ENCODE assay signal across 8 cellular contexts in genomic region chr6:2999621-3000455, GRCh38. TPM values are rescaled to one million over a fixed set of nuclear protein-coding genes. Genes with fewer than 3 reads are reported as not detected.
DNase-seq lines count a peak whose midpoint lies in the region; FAIRE-seq lines count a peak whose summit lies in the region.

Gene NQO2 (plus strand): TSS chr6:2999894. CDS start chr6:3006553, 6,659 bp downstream.

- peak within 1 kb of the TSS; percentile 92 for H3K4me2 ChIP-seq in GM23248 (ENCODE audit: unreplicated experiment)
- H3K4me2 ChIP-seq in neuronal stem cell (ENCODE audit: insufficient read depth, low read length, poor library complexity, severe bottlenecking) = peak within 1 kb of the TSS; percentile 95

- H3K4me1 ChIP-seq in GM23248 (ENCODE audit: insufficient read depth) = peaks cover 20% of the 10 kb centered on the region
- H3K4me1 ChIP-seq in neuronal stem cell (ENCODE audit: control insufficient read depth in 2 of 2, insufficient read depth in 1 of 2, low read depth in 1 of 2, low read length in 2 of 2) = peaks cover 5 to 9% of the 10 kb centered on the region in 2 donors
- H3K4me1 ChIP-seq in subcutaneous abdominal adipose tissue (ENCODE audit: control insufficient read depth in 5 of 5, insufficient read depth in 5 of 5, low read length in 5 of 5) = peaks cover 6 to 28% (median 25%) of the 10 kb centered on the region in 5 donors

- 0 out of 2 replicates have a peak, but pooled peaks cover 13% of the 10 kb centered on the region for H3F3A ChIP-seq in GM23248 (ENCODE audit: insufficient read depth)

- 1% methylated on average over 46 to 65 of the region's 86 CpGs for WGBS in GM23248 (ENCODE audit: low coverage in 1 of 2, low lambda C conversion rate in 2 of 2, missing lambda C conversion rate in 2 of 2), 2 experiments
- WGBS in neuronal stem cell (ENCODE audit: extremely low coverage in 2 of 2, insufficient read length in 2 of 2, insufficient replicate concordance in 1 of 2), 2 donors = no CpG with 5 or more reads among the region's 86 CpGs

- H3K36me3 ChIP-seq in GM23248 (ENCODE audit: low read depth) = no peaks in the 10 kb centered on the region
- peaks cover 5 to 7% of the 10 kb centered on the region in 2 donors for H3K36me3 ChIP-seq in neuronal stem cell (replicated peaks in 1 of 2; ENCODE audit: control insufficient read depth in 2 of 2, insufficient read depth in 2 of 2, low read length in 2 of 2)
- H3K36me3 ChIP-seq in subcutaneous abdominal adipose tissue (ENCODE audit: control insufficient read depth in 5 of 5, insufficient read depth in 5 of 5, low read length in 5 of 5) = peaks cover 3 to 10% (median 8%) of the 10 kb centered on the region in 5 donors

- H3K4me3 ChIP-seq in GM23248 (peak within 1 kb of the TSS; percentile 86), neuronal stem cell (ENCODE audit: low read length in 2 of 2) (peak within 1 kb of the TSS; percentile 61 to 93), subcutaneous abdominal adipose tissue (ENCODE audit: low read depth in 1 of 5, low read length in 5 of 5) (peak within 1 kb of the TSS; percentile 69 to 90 (median 85))

- H2BK5ac ChIP-seq in neuronal stem cell (ENCODE audit: low read length) = peak within 1 kb of the TSS; percentile 2

- H3K9ac ChIP-seq in GM23248 (peak within 1 kb of the TSS; percentile 95), neuronal stem cell (ENCODE audit: low read depth, low read length, poor library complexity) (peak within 1 kb of the TSS; percentile 94), subcutaneous abdominal adipose tissue (ENCODE audit: low read length in 5 of 5) (peak within 1 kb of the TSS; percentile 56 to 94 (median 88))

- in situ Hi-C loops in GM23248 (cut with MboI) (no loop called here), SK-MEL-5 (cut with HindIII; ENCODE audit: low pct_unique_long_range_greater_than_20kb, low sequenced_read_pairs) (no loop called here)

- H2AFZ ChIP-seq in GM23248 (peak within 1 kb of the TSS; percentile 88), neuronal stem cell (ENCODE audit: low read length) (peak within 1 kb of the TSS; percentile 97)

- H3K79me1 ChIP-seq in neuronal stem cell (ENCODE audit: low read depth, low read length) = no peaks in the 10 kb centered on the region

- peak within 1 kb of the TSS; percentile 97 for H3K23ac ChIP-seq in neuronal stem cell (ENCODE audit: low read depth, low read length, poor library complexity)

- H3K79me2 ChIP-seq in GM23248 (ENCODE audit: insufficient read depth) = peaks cover 9% of the 10 kb centered on the region

- H3K27ac ChIP-seq in GM23248 (peak within 1 kb of the TSS; percentile 90), neuronal stem cell (replicated peaks; ENCODE audit: low read length) (no peak within 1 kb of the TSS), subcutaneous abdominal adipose tissue (ENCODE audit: low read depth, low read length) (peak within 1 kb of the TSS; percentile 97)

- FAIRE-seq in frontal cortex (lab: Jason Lieb, UNC) = no peak

- H2BK120ac ChIP-seq in neuronal stem cell (ENCODE audit: low read depth, low read length) = no peak within 1 kb of the TSS

- H3K14ac ChIP-seq in neuronal stem cell (ENCODE audit: low read length) = peak within 1 kb of the TSS; percentile 94

- H4K20me1 ChIP-seq in GM23248 (ENCODE audit: insufficient read depth) = no peaks in the 10 kb centered on the region

- no peak within 1 kb of the TSS for H3K4ac ChIP-seq in neuronal stem cell (ENCODE audit: low read length)

- DNase-seq in EL = peak; percentile 87
- DNase-seq in GM23248 = peak; percentile 93
- DNase-seq in LHCN-M2 (ENCODE audit: low read depth) = peak; percentile 74
- DNase-seq in SK-MEL-5 (ENCODE audit: low read depth, low spot score) = peak; percentile 94
- DNase-seq in activated naive CD4-positive, alpha-beta T cell (lab: John Stamatoyannopoulos, UW) = peak; percentile 76 to 91 (median 84)
- peak; percentile 95 to 97 for DNase-seq in frontal cortex (ENCODE audit: low spot score in 2 of 2)
- DNase-seq in neuronal stem cell (ENCODE audit: low spot score) = peak; percentile 91

- no peaks in the 10 kb centered on the region for H3K9me2 ChIP-seq in GM23248 (ENCODE audit: insufficient read depth)

- H3K9me3 ChIP-seq in GM23248 (ENCODE audit: low read depth) (no peaks in the 10 kb centered on the region), neuronal stem cell (replicated peaks in 1 of 2; ENCODE audit: control insufficient read depth in 2 of 2, insufficient read depth in 1 of 2, low read depth in 1 of 2, low read length in 2 of 2) (no peaks in the 10 kb centered on the region), subcutaneous abdominal adipose tissue (ENCODE audit: control insufficient read depth in 5 of 5, low read length in 5 of 5) (no peaks in the 10 kb centered on the region)

- H2AK5ac ChIP-seq in neuronal stem cell (ENCODE audit: low read depth, low read length) = peak within 1 kb of the TSS; percentile 98

- peak within 1 kb of the TSS; percentile 40 for H2BK15ac ChIP-seq in neuronal stem cell (ENCODE audit: low read length)

- no peak within 1 kb of the TSS for H4K91ac ChIP-seq in neuronal stem cell (ENCODE audit: low read depth, low read length, poor library complexity)

- no peaks in the 10 kb centered on the region for H3K27me3 ChIP-seq in GM23248 (replicated peaks; ENCODE audit: insufficient read depth)
- H3K27me3 ChIP-seq in neuronal stem cell (ENCODE audit: control insufficient read depth in 3 of 3, insufficient read depth in 3 of 3, low read depth in 1 of 3, low read length in 3 of 3) = peaks cover 0 to 7% (median 0%) of the 10 kb centered on the region in 3 experiments
- no peaks in the 10 kb centered on the region for H3K27me3 ChIP-seq in subcutaneous abdominal adipose tissue (ENCODE audit: control insufficient read depth in 5 of 5, insufficient read depth in 4 of 5, low read length in 5 of 5)

- H3K18ac ChIP-seq in neuronal stem cell (ENCODE audit: low read length) = peak within 1 kb of the TSS; percentile 96

- no peak within 1 kb of the TSS for H4K8ac ChIP-seq in neuronal stem cell (ENCODE audit: low read depth, low read length)

- H2BK12ac ChIP-seq in neuronal stem cell (ENCODE audit: low read length) = peak within 1 kb of the TSS; percentile 2

RNA-seq across cellular contexts. Expression of gene NQO2, which starts in this region (rescaled TPM):
- 26.2 and 29.6 TPM in 2 replicates for total RNA-seq in GM23248 (2014; rRNA removed; shearing (Covaris generic))
- polyA plus RNA-seq in GM23248 (2016; fragmentation: Nextera tagmentation; extraction: Ambion mirVana) = 61.0 and 64.2 TPM in 2 replicates
- total RNA-seq in LHCN-M2 (2014; rRNA removed) (28.8 and 30.1 TPM in 2 replicates), frontal cortex (6.1 TPM)
- polyA plus RNA-seq in LHCN-M2 (2012) = 36.4 TPM
- 35.8 and 40.0 TPM in 2 replicates for total RNA-seq in SK-MEL-5 (2014; rRNA removed; shearing (Covaris generic))
- polyA plus RNA-seq in SK-MEL-5 (2015; cell fraction: cytosol; rRNA removed) = 40.9 and 50.6 TPM in 2 replicates
- polyA plus RNA-seq in SK-MEL-5 (2015; cell fraction: nucleus; rRNA removed) = 57.2 and 74.0 TPM in 2 replicates
- 28.9 TPM for polyA plus RNA-seq in neuronal stem cell (2013, experiment 1 of 2)
- polyA plus RNA-seq in neuronal stem cell (2013, experiment 2 of 2) = 28.0 TPM
